In genomic region chr2:36380624-36381481, GRCh38 we compare ENCODE assay signal across 12 cellular contexts. TPM values are rescaled to one million over a fixed set of nuclear protein-coding genes. Genes with fewer than 3 reads are reported as not detected.
DNase-seq lines count a peak whose midpoint lies in the region; ATAC-seq and TF ChIP-seq lines count a peak whose summit lies in the region.
"Had no signal": no experiment of that assay in that cellular context is flagged by ENCODE, and none has a peak within 500 bp of the region (broad histone marks: within the 10 kb centered on the region; RNA-seq: fewer than 3 reads in every experiment).

No MANE protein-coding gene starts in this region.

- H3K27me3 Mint-ChIP-seq in naive B cell, result no peaks in the 10 kb centered on the region
- H3K27me3 Mint-ChIP-seq: CD4-positive, alpha-beta T cell had no signal

- no peaks in the 10 kb centered on the region for H3K9me3 ChIP-seq in Peyer's patch

- H3K36me3 Mint-ChIP-seq in naive B cell, result no peaks in the 10 kb centered on the region

- no peaks in the 10 kb centered on the region for H3K27me3 ChIP-seq in Peyer's patch

- no peaks in the 10 kb centered on the region for H3K36me3 ChIP-seq in Peyer's patch

- peaks cover 17 to 24% (median 17%) of the 10 kb centered on the region in 3 donors for H3K4me1 Mint-ChIP-seq in naive B cell

- H3K4me1 ChIP-seq in Peyer's patch, result peaks cover 0 to 38% (median 0%) of the 10 kb centered on the region in 4 donors

- TF ChIP-seq POLR2A in Peyer's patch (IDR thresholded peaks at IDR 0.05), result no peak

- ATAC-seq in naive B cell (ENCODE audit: low read depth in 2 of 2), result peak; percentile 56 to 64
- ATAC-seq in HG03521 (IDR thresholded peaks at IDR 0.05; ENCODE audit: unreplicated experiment), result no peak
- no peak for ATAC-seq in GM21717 (IDR thresholded peaks at IDR 0.05; ENCODE audit: unreplicated experiment)
- no peak for ATAC-seq in GM21576 (IDR thresholded peaks at IDR 0.05; ENCODE audit: unreplicated experiment)

- H3K27ac ChIP-seq in Peyer's patch, result no peak overlapping the region

- DNase-seq in Daoy (ENCODE audit: low read depth) (peak; percentile 89), Peyer's patch (peak in 2 of 3 donors; percentile 56 to 63), fibroblast of pulmonary artery (ENCODE audit: low read depth) (peak; percentile 77), naive B cell (no peak), cerebellar cortex (ENCODE audit: low spot score) (no peak)
- DNase-seq: activated naive CD8-positive, alpha-beta T cell treated with anti-CD3 and anti-CD28 coated beads for 36 hours; CD4-positive, alpha-beta T cell; NCI-H2081; stimulated activated CD4-positive, alpha-beta T cell treated with anti-CD3 and anti-CD28 coated beads, Interleukin-12 subunit alpha, Interleukin-12 subunit beta, amount 100 ng/mL, for 4 hours had no signal

- peak overlapping the region in 3 of 6 donors; percentile 47 to 76 (median 64) for H3K27ac Mint-ChIP-seq in naive B cell
- H3K27ac Mint-ChIP-seq: activated naive CD8-positive, alpha-beta T cell treated with anti-CD3 and anti-CD28 coated beads for 36 hours; CD4-positive, alpha-beta T cell had no signal

- no peak overlapping the region for H3K4me3 ChIP-seq in Peyer's patch
- no peak overlapping the region for H3K4me3 ChIP-seq in fibroblast of pulmonary artery (replicated peaks; ENCODE audit: low read depth, low read length)

- H3K9me3 Mint-ChIP-seq in naive B cell, result no peaks in the 10 kb centered on the region
- H3K9me3 Mint-ChIP-seq: activated naive CD8-positive, alpha-beta T cell treated with anti-CD3 and anti-CD28 coated beads for 36 hours; CD4-positive, alpha-beta T cell had no signal

- TF ChIP-seq CTCF in Peyer's patch (IDR thresholded peaks at IDR 0.05), result no peak
- no peak for TF ChIP-seq CTCF in fibroblast of pulmonary artery (IDR thresholded peaks at IDR 0.05; ENCODE audit: low read length, missing control alignments)

- no peak overlapping the region for H3K4me3 Mint-ChIP-seq in naive B cell
- H3K4me3 Mint-ChIP-seq: activated naive CD8-positive, alpha-beta T cell treated with anti-CD3 and anti-CD28 coated beads for 36 hours; CD4-positive, alpha-beta T cell had no signal

RNA-seq across cellular contexts. Expression of gene CRIM1, which starts 25.3 kb away (rescaled TPM):
- total RNA-seq in Daoy (2014; rRNA removed; shearing (Covaris generic)), result 81.5 and 95.4 TPM in 2 replicates
- total RNA-seq in Peyer's patch, result 100 to 1,000 TPM in 1 of 4 donors, 10 to 100 TPM in 3; 29.9 to 181 (median 63.6) TPM
- polyA plus RNA-seq in naive B cell (ENCODE audit: low read depth in 6 of 6), result 1 to 10 TPM; 1.1 to 5.3 (median 2.7) TPM

Comparison
In these comparisons a context has a peak if more than half of its experiments do, and no peak if none do; other contexts are left out.
1. DNase-seq: peak in Daoy (single experiment), Peyer's patch (2 of 3) and fibroblast of pulmonary artery (single experiment); none in naive B cell (single experiment) and cerebellar cortex (single experiment).
2. ATAC-seq: peak in naive B cell (2 of 2); none in HG03521 (single experiment), GM21717 (single experiment) and GM21576 (single experiment).